Comparison of ENCODE assay signal across 10 cellular contexts in the genomic region with DNA sequence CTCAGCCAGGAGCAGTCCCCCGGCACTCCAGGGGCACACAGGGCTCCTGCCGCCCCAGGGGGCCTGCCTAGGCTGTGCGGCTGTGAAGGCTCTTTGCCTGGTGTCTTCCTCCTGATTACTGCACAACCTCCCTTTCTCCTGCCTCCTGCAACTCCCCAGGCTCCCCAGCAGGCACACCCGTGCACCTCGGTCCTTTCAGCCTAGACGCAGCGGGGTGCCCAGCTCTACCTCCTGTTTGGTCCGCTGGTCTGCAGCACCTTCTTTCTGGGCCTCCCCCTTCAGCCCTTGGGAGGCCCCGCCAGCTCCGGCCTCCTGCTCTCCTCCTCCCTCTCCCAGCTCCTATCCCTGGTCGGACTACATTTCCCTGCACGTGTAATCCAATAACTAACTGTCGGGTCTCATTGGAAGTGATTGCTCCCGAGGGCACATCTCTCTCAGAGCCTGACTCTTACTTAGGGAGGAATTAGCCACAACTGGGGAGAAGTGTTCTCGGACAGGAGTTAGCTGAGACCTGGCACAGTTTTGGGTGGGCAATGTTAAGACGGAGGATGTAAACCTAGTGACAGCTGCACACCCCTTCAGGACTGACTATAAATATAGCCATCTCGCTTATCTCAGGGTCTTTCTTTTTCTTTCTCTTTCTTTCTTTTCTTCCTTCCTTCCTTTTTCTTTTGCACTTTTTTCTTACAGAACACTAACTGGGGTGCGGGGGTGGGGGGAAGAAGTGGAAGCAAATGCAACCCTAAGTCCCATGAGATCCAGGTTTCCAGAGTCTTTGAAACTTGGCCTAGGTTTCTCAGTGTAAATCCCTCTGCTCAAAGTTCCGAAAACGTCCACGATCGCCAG. TPM values are rescaled to one million over a fixed set of nuclear protein-coding genes. Genes with fewer than 3 reads are reported as not detected.
DNase-seq lines count a peak whose midpoint lies in the region; ATAC-seq and TF ChIP-seq lines count a peak whose summit lies in the region.
"Had no signal": no experiment of that assay in that cellular context is flagged by ENCODE, and none has a peak within 500 bp of the region (broad histone marks: within the 10 kb centered on the region; RNA-seq: fewer than 3 reads in every experiment).

No MANE protein-coding gene starts in this region.

- peaks cover 3% of the 10 kb centered on the region for H3F3A ChIP-seq in smooth muscle cell (ENCODE audit: low read depth)

- CTCF ChIA-PET in T-cell (lab: Charles Lee), result no interaction called here

- peaks cover 5% of the 10 kb centered on the region for H3K36me3 Mint-ChIP-seq in T-helper 2 cell treated with Interferon-gamma antibody and Interleukin-4, amounts not matched to agents 5 μg/mL and 100 μg/mL, for 36 hours (ENCODE audit: low read depth)
- H3K36me3 Mint-ChIP-seq in T-cell (no peaks in the 10 kb centered on the region), glutamatergic neuron (ENCODE audit: unreplicated experiment) (no peaks in the 10 kb centered on the region)

- H3K4me3 Mint-ChIP-seq in T-helper 2 cell treated with Interferon-gamma antibody and Interleukin-4, amounts not matched to agents 5 μg/mL and 100 μg/mL, for 36 hours, result peak overlapping the region; percentile 49
- peak overlapping the region; percentile 64 to 84 (median 71) for H3K4me3 Mint-ChIP-seq in T-cell
- H3K4me3 Mint-ChIP-seq in glutamatergic neuron (ENCODE audit: unreplicated experiment), result peak overlapping the region; percentile 58

- H3K4me3 ChIP-seq in smooth muscle cell, result peak overlapping the region; percentile 42

- H3K27me3 Mint-ChIP-seq in T-helper 2 cell treated with Interferon-gamma antibody and Interleukin-4, amounts not matched to agents 5 μg/mL and 100 μg/mL, for 36 hours (ENCODE audit: low read depth), result peaks cover 78% of the 10 kb centered on the region
- H3K27me3 Mint-ChIP-seq in T-cell (peaks cover 60 to 71% of the 10 kb centered on the region in 2 donors), glutamatergic neuron (ENCODE audit: unreplicated experiment) (peaks cover 27% of the 10 kb centered on the region)

- H3K4me2 ChIP-seq in smooth muscle cell, result peak overlapping the region; percentile 81

- no peaks in the 10 kb centered on the region for H3K9me3 Mint-ChIP-seq in T-helper 2 cell treated with Interferon-gamma antibody and Interleukin-4, amounts not matched to agents 5 μg/mL and 100 μg/mL, for 36 hours
- no peaks in the 10 kb centered on the region for H3K9me3 Mint-ChIP-seq in T-cell
- peaks cover 7% of the 10 kb centered on the region for H3K9me3 Mint-ChIP-seq in glutamatergic neuron (ENCODE audit: unreplicated experiment)

- POLR2A ChIA-PET in T-cell (lab: Charles Lee), result no interaction called here

- peaks cover 12% of the 10 kb centered on the region for H3K4me1 Mint-ChIP-seq in T-helper 2 cell treated with Interferon-gamma antibody and Interleukin-4, amounts not matched to agents 5 μg/mL and 100 μg/mL, for 36 hours (ENCODE audit: low read depth)
- H3K4me1 Mint-ChIP-seq in T-cell, result peaks cover 20 to 35% (median 33%) of the 10 kb centered on the region in 3 donors
- H3K4me1 Mint-ChIP-seq in glutamatergic neuron (ENCODE audit: low read depth, unreplicated experiment), result peaks cover 28% of the 10 kb centered on the region

- H3K27ac ChIP-seq in smooth muscle cell (ENCODE audit: low read depth), result no peak overlapping the region
- H3K27ac ChIP-seq: C4-2B had no signal

- no peak overlapping the region for H2AFZ ChIP-seq in smooth muscle cell (ENCODE audit: low read depth)

- DNase-seq in T-helper 2 cell treated with Interferon-gamma antibody and Interleukin-4, amounts not matched to agents 5 μg/mL and 100 μg/mL, for 36 hours (ENCODE audit: low spot score), result no peak
- DNase-seq in T-helper 2 cell, result no peak
- peak in 1 of 34 experiments; percentile 14 for DNase-seq in T-cell
- DNase-seq in glutamatergic neuron, result peak; percentile 57
- no peak for DNase-seq in smooth muscle cell (lab: John Stamatoyannopoulos, UW; ENCODE audit: unreplicated experiment)
- no peak for DNase-seq in DMS53 treated with DMSO at 0.1 percent for 48 hours (lab: John Stamatoyannopoulos, UW; ENCODE audit: unreplicated experiment)
- no peak for DNase-seq in NCI-H446 (lab: John Stamatoyannopoulos, UW)
- DNase-seq in globus pallidus (ENCODE audit: low spot score), result no peak

- H3K79me2 ChIP-seq in smooth muscle cell (ENCODE audit: low read depth), result no peaks in the 10 kb centered on the region

- no peaks in the 10 kb centered on the region for H3K9me3 ChIP-seq in smooth muscle cell (replicated peaks; ENCODE audit: low read depth)

- H3K4me1 ChIP-seq in smooth muscle cell (ENCODE audit: low read depth), result peaks cover 26% of the 10 kb centered on the region

- peaks cover 23% of the 10 kb centered on the region for H4K20me1 ChIP-seq in smooth muscle cell (ENCODE audit: low read depth)

- H3K27ac Mint-ChIP-seq in T-helper 2 cell treated with Interferon-gamma antibody and Interleukin-4, amounts not matched to agents 5 μg/mL and 100 μg/mL, for 36 hours, result no peak overlapping the region
- H3K27ac Mint-ChIP-seq in T-cell (peak overlapping the region in 1 of 2 donors; percentile 59), glutamatergic neuron (ENCODE audit: unreplicated experiment) (no peak overlapping the region)

- no peak for ATAC-seq in T-cell (replicated peaks in 1 of 4)

- no peak overlapping the region for H3K9ac ChIP-seq in smooth muscle cell (ENCODE audit: low read depth)

- no peak for TF ChIP-seq CTCF in glutamatergic neuron (IDR thresholded peaks at IDR 0.05; ENCODE audit: partially characterized antibody, unreplicated experiment)
- no peak for TF ChIP-seq CTCF in smooth muscle cell (IDR thresholded peaks at IDR 0.05; ENCODE audit: borderline replicate concordance, insufficient read depth, poor library complexity, severe bottlenecking)

- WGBS in smooth muscle cell (ENCODE audit: low lambda C conversion rate), result 6% methylated on average over 21 of the region's 22 CpGs

- H3K36me3 ChIP-seq in smooth muscle cell (ENCODE audit: low read depth), result no peaks in the 10 kb centered on the region

- H3K27me3 ChIP-seq in smooth muscle cell (ENCODE audit: low read depth), result peaks cover 94% of the 10 kb centered on the region

RNA-seq across cellular contexts. Expression of gene FOXF2, which starts 1.1 kb away (rescaled TPM):
- not detected for total RNA-seq in T-cell
- 0.71 TPM for total RNA-seq in glutamatergic neuron (ENCODE audit: unreplicated experiment)
- 1.8 and 3.5 TPM in 2 replicates for total RNA-seq in smooth muscle cell
- 4.5 and 4.8 TPM in 2 replicates for polyA plus RNA-seq in smooth muscle cell
- total RNA-seq: glomerular endothelial cell had no signal
